ENCODE assay signal across 7 cellular contexts in the genomic region with DNA sequence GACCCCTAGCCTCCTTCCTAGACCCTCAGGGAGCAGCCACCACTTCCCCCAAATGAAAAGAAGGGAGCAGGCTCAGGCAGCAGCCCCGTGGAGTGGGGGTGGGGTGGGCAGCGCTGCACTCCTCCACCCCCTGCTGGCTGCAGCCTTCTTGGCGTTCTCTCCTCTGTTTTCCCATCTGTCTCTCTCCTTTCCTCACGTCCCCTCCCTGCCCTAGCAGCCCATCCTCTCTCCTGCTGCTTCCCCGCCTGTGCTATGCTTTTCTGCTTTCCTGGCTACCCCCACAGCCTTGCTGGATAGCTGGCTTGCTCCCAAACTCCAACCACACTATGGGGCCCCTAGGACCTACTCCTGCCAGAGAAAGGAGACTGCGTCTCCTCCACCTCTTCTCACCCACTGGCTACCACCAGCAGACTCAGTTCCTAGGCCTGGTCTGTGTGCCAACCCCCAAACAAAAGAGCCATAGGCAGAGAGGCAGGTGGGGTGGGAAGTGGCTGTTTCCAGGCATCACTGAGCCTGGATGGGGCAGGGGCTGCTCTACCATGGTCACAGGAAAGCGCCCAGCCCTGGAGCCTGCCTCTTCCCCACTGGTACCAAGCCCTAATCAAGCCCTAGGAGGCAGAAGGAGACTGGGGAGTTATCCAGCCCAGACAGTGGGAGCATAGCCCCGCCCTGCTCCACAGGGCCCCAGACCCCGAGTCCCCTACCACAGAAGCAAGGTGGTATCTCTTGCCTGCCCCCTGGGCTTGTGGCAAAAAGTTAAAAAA. TPM values are rescaled to one million over a fixed set of nuclear protein-coding genes. Genes with fewer than 3 reads are reported as not detected.
DNase-seq lines count a peak whose midpoint lies in the region; ATAC-seq and TF ChIP-seq lines count a peak whose summit lies in the region.
"Had no signal": no experiment of that assay in that cellular context is flagged by ENCODE, and none has a peak within 500 bp of the region (broad histone marks: within the 10 kb centered on the region; RNA-seq: fewer than 3 reads in every experiment).

No MANE protein-coding gene starts in this region.

- ATAC-seq in GM18867 (IDR thresholded peaks at IDR 0.05; ENCODE audit: unreplicated experiment) (no peak), esophagus mucosa (no peak)

- DNase-seq in Karpas-422: peak; percentile 56
- DNase-seq in cerebellum (ENCODE audit: low spot score): peak; percentile 93
- DNase-seq in activated CD4-positive, CD25-positive, alpha-beta regulatory T cell (lab: John Stamatoyannopoulos, UW): no peak
- DNase-seq: activated effector memory CD4-positive, alpha-beta T cell treated with Interleukin-2 at 50 U/mL for 16 hours had no signal

- no peak overlapping the region for H3K4me3 ChIP-seq in Karpas-422 (ENCODE audit: low read length)

- peaks cover 15% of the 10 kb centered on the region for H3K4me1 ChIP-seq in Karpas-422 (ENCODE audit: low read length)

- TF ChIP-seq CTCF in 22Rv1 (IDR thresholded peaks at IDR 0.05): peak; percentile 80

- H3K79me2 ChIP-seq in Karpas-422 (ENCODE audit: low read length): no peaks in the 10 kb centered on the region

- H3K27me3 ChIP-seq in Karpas-422 (ENCODE audit: low read length): no peaks in the 10 kb centered on the region

- H3K36me3 ChIP-seq in Karpas-422 (ENCODE audit: insufficient read depth, low read length): no peaks in the 10 kb centered on the region

- H4K20me1 ChIP-seq in Karpas-422 (ENCODE audit: insufficient read depth, low read depth, low read length): no peaks in the 10 kb centered on the region

- H2AFZ ChIP-seq in Karpas-422 (ENCODE audit: low read length): no peak overlapping the region

- H3K27ac ChIP-seq in 22Rv1: peak overlapping the region; percentile 83
- H3K27ac ChIP-seq in Karpas-422 (ENCODE audit: low read length): no peak overlapping the region

- H3K9me3 ChIP-seq in Karpas-422 (ENCODE audit: low read length): no peaks in the 10 kb centered on the region

- H3K9ac ChIP-seq in Karpas-422 (ENCODE audit: low read length): no peak overlapping the region

- no peaks in the 10 kb centered on the region for H3K9me2 ChIP-seq in Karpas-422 (replicated peaks; ENCODE audit: insufficient read depth, low read length)

- H3K4me2 ChIP-seq in Karpas-422 (ENCODE audit: low read depth, low read length, poor library complexity, severe bottlenecking): no peak overlapping the region

RNA-seq across cellular contexts. Expression of a gene that starts 3.4 kb away (rescaled TPM):
- total RNA-seq in Karpas-422 (2014; rRNA removed; shearing (Covaris generic); ENCODE audit: low replicate concordance): 0.07 and 2.6 TPM in 2 replicates
- total RNA-seq in cerebellum (30.9 TPM), esophagus mucosa (0.28 TPM)

RNA-seq across cellular contexts. Expression of a gene that starts 3.8 kb away (rescaled TPM):
- total RNA-seq in Karpas-422 (2014; rRNA removed; shearing (Covaris generic); ENCODE audit: low replicate concordance): not detected in 2 replicates
- total RNA-seq in cerebellum: not detected
- not detected for total RNA-seq in esophagus mucosa

RNA-seq across cellular contexts. Expression of a gene that starts 13.9 kb away (rescaled TPM):
- 1.2 and 3.1 TPM in 2 replicates for total RNA-seq in Karpas-422 (2014; rRNA removed; shearing (Covaris generic); ENCODE audit: low replicate concordance)
- total RNA-seq in cerebellum (0.73 TPM), esophagus mucosa (21.3 TPM)

RNA-seq across cellular contexts. Expression of a gene that starts 27.9 kb away (rescaled TPM):
- total RNA-seq in Karpas-422 (2014; rRNA removed; shearing (Covaris generic); ENCODE audit: low replicate concordance): 34.5 and 43.1 TPM in 2 replicates
- total RNA-seq in cerebellum (27.2 TPM), esophagus mucosa (13.8 TPM)

RNA-seq across cellular contexts. Expression of a gene that starts 31.1 kb away (rescaled TPM):
- 5.8 and 9.2 TPM in 2 replicates for total RNA-seq in Karpas-422 (2014; rRNA removed; shearing (Covaris generic); ENCODE audit: low replicate concordance)
- total RNA-seq in cerebellum (13.2 TPM), esophagus mucosa (7.1 TPM)

Comparison
In these comparisons a context has a peak if more than half of its experiments do, and no peak if none do; other contexts are left out.
1. DNase-seq: peak in Karpas-422 (single experiment) and cerebellum (single experiment); none in activated CD4-positive, CD25-positive, alpha-beta regulatory T cell (0 of 4).